Comparison of ENCODE assay signal across 1 cellular context in the genomic region with DNA sequence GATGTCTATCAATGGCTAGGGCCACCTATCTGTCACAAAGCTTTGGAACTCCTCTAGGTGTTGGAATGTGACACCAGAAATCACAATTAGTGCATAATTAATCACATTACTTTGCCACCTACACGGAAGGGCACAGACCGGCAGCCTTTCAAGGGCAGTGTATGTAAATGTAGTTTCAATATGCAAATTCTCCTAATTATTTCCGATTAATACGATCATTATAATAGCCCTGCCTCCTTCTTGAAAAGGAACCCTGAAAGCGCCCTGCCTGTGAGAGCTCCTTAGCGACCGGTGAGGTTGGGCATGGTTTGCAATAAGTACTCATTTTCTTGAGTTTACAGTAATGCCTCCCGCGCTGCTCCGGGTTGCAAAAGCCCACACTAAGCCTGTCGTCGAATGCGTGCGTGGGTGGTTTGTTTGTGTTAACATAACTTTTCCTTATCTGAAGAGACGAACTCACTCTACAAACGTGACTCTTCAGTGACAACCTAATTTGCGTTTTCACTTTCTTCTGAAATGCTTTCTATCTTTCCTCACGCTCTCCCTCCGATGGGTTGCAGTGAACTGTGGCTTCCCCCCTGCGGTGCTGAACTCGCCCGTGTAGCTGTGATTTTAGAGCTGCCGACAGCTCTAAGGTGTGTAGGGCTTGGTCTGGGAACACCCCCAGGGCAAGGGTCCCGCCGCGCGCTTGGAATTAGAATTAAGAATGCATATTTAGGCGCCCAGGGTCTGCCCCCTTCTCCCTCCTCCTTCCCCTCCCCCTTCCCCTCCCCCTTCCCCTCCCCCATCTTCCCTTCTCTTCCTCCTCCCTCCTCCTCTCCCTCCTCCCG.
TF ChIP-seq lines count a peak whose summit lies in the region.

No MANE protein-coding gene starts in this region.

TF ChIP-seq in HCT116, 20 proteins besides CTCF, POLR2A, EP300 and RAD21 (continued from another document):
- TF ChIP-seq, protein P1, sequence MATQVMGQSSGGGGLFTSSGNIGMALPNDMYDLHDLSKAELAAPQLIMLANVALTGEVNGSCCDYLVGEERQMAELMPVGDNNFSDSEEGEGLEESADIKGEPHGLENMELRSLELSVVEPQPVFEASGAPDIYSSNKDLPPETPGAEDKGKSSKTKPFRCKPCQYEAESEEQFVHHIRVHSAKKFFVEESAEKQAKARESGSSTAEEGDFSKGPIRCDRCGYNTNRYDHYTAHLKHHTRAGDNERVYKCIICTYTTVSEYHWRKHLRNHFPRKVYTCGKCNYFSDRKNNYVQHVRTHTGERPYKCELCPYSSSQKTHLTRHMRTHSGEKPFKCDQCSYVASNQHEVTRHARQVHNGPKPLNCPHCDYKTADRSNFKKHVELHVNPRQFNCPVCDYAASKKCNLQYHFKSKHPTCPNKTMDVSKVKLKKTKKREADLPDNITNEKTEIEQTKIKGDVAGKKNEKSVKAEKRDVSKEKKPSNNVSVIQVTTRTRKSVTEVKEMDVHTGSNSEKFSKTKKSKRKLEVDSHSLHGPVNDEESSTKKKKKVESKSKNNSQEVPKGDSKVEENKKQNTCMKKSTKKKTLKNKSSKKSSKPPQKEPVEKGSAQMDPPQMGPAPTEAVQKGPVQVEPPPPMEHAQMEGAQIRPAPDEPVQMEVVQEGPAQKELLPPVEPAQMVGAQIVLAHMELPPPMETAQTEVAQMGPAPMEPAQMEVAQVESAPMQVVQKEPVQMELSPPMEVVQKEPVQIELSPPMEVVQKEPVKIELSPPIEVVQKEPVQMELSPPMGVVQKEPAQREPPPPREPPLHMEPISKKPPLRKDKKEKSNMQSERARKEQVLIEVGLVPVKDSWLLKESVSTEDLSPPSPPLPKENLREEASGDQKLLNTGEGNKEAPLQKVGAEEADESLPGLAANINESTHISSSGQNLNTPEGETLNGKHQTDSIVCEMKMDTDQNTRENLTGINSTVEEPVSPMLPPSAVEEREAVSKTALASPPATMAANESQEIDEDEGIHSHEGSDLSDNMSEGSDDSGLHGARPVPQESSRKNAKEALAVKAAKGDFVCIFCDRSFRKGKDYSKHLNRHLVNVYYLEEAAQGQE (IDR thresholded peaks at IDR 0.05; ENCODE audit: low read depth) = no peak
- TF ChIP-seq JUND (IDR thresholded peaks at IDR 0.05) (no peak), FOSL1 (IDR thresholded peaks at IDR 0.05; ENCODE audit: low read depth) (no peak)
- TF ChIP-seq, protein P2, sequence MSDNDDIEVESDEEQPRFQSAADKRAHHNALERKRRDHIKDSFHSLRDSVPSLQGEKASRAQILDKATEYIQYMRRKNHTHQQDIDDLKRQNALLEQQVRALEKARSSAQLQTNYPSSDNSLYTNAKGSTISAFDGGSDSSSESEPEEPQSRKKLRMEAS (IDR thresholded peaks at IDR 0.05) = no peak
TF ChIP-seq in HCT116: peak in this region for 0.
